1 cellular context compared by ENCODE assay signal in the genomic region with DNA sequence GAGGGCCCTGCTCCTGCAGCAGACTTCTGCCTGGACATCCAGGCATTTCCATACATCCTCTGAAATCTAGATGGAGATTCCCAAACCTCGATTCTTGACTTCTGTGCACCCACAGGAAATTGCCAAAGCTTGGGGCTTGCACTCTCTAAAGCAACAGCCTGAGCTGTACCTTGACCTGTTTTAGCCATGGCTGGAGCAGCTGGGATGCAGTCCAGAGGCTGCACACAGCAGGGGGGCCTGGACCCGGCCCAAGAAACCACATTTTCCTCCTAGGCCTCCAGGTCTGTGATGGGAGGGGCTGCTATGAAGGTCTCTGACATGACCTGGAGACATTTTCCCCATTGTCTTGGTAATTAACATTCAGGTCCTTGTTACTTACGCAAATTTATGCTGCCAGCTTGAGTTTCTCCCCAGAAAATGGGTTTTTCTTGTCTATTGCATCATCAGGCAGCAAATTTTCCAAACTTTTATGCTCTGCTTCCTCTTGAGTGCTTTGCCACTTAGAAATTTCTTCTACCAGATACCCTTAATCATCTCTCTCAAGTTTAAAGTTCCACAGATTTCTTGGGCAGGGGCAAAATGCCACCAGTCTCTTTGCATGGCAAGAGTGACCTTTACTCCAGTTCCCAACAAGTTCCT.
TF ChIP-seq lines count a peak whose summit lies in the region.

No MANE protein-coding gene starts in this region.

TF ChIP-seq in GM23338, 12 proteins besides CTCF, POLR2A, EP300 and RAD21 (continued from another document):
- TF ChIP-seq, protein P1, sequence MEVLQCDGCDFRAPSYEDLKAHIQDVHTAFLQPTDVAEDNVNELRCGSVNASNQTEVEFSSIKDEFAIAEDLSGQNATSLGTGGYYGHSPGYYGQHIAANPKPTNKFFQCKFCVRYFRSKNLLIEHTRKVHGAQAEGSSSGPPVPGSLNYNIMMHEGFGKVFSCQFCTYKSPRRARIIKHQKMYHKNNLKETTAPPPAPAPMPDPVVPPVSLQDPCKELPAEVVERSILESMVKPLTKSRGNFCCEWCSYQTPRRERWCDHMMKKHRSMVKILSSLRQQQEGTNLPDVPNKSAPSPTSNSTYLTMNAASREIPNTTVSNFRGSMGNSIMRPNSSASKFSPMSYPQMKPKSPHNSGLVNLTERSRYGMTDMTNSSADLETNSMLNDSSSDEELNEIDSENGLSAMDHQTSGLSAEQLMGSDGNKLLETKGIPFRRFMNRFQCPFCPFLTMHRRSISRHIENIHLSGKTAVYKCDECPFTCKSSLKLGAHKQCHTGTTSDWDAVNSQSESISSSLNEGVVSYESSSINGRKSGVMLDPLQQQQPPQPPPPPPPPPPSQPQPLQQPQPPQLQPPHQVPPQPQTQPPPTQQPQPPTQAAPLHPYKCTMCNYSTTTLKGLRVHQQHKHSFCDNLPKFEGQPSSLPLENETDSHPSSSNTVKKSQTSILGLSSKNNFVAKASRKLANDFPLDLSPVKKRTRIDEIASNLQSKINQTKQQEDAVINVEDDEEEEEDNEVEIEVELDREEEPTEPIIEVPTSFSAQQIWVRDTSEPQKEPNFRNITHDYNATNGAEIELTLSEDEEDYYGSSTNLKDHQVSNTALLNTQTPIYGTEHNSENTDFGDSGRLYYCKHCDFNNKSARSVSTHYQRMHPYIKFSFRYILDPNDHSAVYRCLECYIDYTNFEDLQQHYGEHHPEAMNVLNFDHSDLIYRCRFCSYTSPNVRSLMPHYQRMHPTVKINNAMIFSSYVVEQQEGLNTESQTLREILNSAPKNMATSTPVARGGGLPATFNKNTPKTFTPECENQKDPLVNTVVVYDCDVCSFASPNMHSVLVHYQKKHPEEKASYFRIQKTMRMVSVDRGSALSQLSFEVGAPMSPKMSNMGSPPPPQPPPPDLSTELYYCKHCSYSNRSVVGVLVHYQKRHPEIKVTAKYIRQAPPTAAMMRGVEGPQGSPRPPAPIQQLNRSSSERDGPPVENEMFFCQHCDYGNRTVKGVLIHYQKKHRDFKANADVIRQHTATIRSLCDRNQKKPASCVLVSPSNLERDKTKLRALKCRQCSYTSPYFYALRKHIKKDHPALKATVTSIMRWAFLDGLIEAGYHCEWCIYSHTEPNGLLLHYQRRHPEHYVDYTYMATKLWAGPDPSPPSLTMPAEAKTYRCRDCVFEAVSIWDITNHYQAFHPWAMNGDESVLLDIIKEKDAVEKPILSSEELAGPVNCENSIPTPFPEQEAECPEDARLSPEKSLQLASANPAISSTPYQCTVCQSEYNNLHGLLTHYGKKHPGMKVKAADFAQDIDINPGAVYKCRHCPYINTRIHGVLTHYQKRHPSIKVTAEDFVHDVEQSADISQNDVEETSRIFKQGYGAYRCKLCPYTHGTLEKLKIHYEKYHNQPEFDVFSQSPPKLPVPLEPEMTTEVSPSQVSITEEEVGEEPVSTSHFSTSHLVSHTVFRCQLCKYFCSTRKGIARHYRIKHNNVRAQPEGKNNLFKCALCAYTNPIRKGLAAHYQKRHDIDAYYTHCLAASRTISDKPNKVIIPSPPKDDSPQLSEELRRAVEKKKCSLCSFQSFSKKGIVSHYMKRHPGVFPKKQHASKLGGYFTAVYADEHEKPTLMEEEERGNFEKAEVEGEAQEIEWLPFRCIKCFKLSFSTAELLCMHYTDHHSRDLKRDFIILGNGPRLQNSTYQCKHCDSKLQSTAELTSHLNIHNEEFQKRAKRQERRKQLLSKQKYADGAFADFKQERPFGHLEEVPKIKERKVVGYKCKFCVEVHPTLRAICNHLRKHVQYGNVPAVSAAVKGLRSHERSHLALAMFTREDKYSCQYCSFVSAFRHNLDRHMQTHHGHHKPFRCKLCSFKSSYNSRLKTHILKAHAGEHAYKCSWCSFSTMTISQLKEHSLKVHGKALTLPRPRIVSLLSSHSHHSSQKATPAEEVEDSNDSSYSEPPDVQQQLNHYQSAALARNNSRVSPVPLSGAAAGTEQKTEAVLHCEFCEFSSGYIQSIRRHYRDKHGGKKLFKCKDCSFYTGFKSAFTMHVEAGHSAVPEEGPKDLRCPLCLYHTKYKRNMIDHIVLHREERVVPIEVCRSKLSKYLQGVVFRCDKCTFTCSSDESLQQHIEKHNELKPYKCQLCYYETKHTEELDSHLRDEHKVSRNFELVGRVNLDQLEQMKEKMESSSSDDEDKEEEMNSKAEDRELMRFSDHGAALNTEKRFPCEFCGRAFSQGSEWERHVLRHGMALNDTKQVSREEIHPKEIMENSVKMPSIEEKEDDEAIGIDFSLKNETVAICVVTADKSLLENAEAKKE (CRISPR knock-in tag; IDR thresholded peaks at IDR 0.05) = no peak
- TF ChIP-seq JUNB (IDR thresholded peaks at IDR 0.05; ENCODE audit: unreplicated experiment) = no peak
- no peak for TF ChIP-seq EZH2 (IDR thresholded peaks at IDR 0.05; ENCODE audit: low read depth, unreplicated experiment)
- no peak for TF ChIP-seq CREB1 (CRISPR knock-in tag; IDR thresholded peaks at IDR 0.05; ENCODE audit: low read depth)
